In the genomic region with DNA sequence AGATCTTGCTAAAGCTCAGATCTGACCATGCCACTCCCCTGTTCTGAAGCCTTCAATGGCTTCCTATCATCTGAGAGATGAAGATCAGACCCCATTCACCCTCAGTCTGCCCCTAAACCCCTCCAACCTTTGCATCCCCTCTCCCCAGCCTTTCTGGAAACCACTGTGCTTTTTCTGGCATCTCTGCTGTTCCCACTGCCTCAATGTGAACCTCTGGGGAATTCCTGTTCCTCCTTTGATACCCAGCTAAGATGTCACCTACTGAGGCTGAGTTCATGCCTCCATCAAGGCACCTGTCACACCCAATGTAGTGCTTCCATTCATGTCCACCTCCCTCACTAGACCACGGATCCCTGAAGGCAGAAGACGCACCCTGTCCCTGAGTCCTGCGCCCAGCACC, we compare ENCODE assay signal across 1 cellular context.
TF ChIP-seq lines count a peak whose summit lies in the region.

No MANE protein-coding gene starts in this region.

TF ChIP-seq in HepG2, 621 proteins besides CTCF, POLR2A, EP300 and RAD21:
- TF ChIP-seq ZFP1 (CRISPR knock-in tag; IDR thresholded peaks at IDR 0.05) (peak; percentile 73; the same call in 1 of the 2 replicates), SMC3 (IDR thresholded peaks at IDR 0.05; ENCODE audit: low read length) (no peak)
